ENCODE assay signal across 19 cellular contexts in genomic region chr22:40302149-40302548, GRCh38. TPM values are rescaled to one million over a fixed set of nuclear protein-coding genes. Genes with fewer than 3 reads are reported as not detected.
DNase-seq lines count a peak whose midpoint lies in the region; ATAC-seq, FAIRE-seq and TF ChIP-seq lines count a peak whose summit lies in the region.
"Had no signal": no experiment of that assay in that cellular context is flagged by ENCODE, and none has a peak within 500 bp of the region (broad histone marks: within the 10 kb centered on the region; RNA-seq: fewer than 3 reads in every experiment).

No MANE protein-coding gene starts in this region.

- H3K27ac Mint-ChIP-seq in activated CD4-positive, alpha-beta T cell treated with anti-CD3 and anti-CD28 coated beads for 36 hours: no peak overlapping the region
- H3K27ac Mint-ChIP-seq in activated CD4-positive, alpha-beta memory T cell treated with anti-CD3 and anti-CD28 coated beads for 36 hours: no peak overlapping the region
- H3K27ac Mint-ChIP-seq in activated CD4-positive, alpha-beta memory T cell treated with anti-CD3 and anti-CD28 coated beads, Interleukin-2, amount 10 ng/mL, durations not matched to agents 7 days and 5 days: no peak overlapping the region
- no peak overlapping the region for H3K27ac Mint-ChIP-seq in activated T-cell treated with anti-CD3 and anti-CD28 coated beads, Interleukin-2, amount 50 U/mL, for 72 hours
- H3K27ac Mint-ChIP-seq: B cell; CD4-positive, CD25-positive, alpha-beta regulatory T cell; CD8-positive, alpha-beta T cell had no signal

- H3K9me3 Mint-ChIP-seq in activated CD4-positive, alpha-beta T cell treated with anti-CD3 and anti-CD28 coated beads for 36 hours (ENCODE audit: low read depth): no peaks in the 10 kb centered on the region
- no peaks in the 10 kb centered on the region for H3K9me3 Mint-ChIP-seq in activated CD4-positive, alpha-beta memory T cell treated with anti-CD3 and anti-CD28 coated beads for 36 hours
- H3K9me3 Mint-ChIP-seq in activated CD4-positive, alpha-beta memory T cell treated with anti-CD3 and anti-CD28 coated beads, Interleukin-2, amount 10 ng/mL, durations not matched to agents 7 days and 5 days: no peaks in the 10 kb centered on the region
- no peaks in the 10 kb centered on the region for H3K9me3 Mint-ChIP-seq in activated T-cell treated with anti-CD3 and anti-CD28 coated beads, Interleukin-2, amount 50 U/mL, for 72 hours
- H3K9me3 Mint-ChIP-seq in activated T-cell treated with anti-CD3 and anti-CD28 coated beads, Interleukin-2, amount 50 U/mL, for 4 hours: no peaks in the 10 kb centered on the region
- H3K9me3 Mint-ChIP-seq: CD4-positive, CD25-positive, alpha-beta regulatory T cell; CD8-positive, alpha-beta T cell had no signal

- CTCF ChIA-PET in activated CD4-positive, alpha-beta T cell treated with anti-CD3 and anti-CD28 coated beads for 36 hours (lab: Charles Lee): interaction anchor here (0.6 to 1.0 kb wide), 2 partner anchors 46 to 50 kb away, joined by 3 read pairs; no protein-coding TSS in a partner anchor
- CTCF ChIA-PET in activated CD4-positive, alpha-beta memory T cell treated with anti-CD3 and anti-CD28 coated beads for 36 hours (lab: Charles Lee): no interaction called here
- CTCF ChIA-PET in activated CD4-positive, alpha-beta memory T cell treated with anti-CD3 and anti-CD28 coated beads, Interleukin-2, amount 10 ng/mL, durations not matched to agents 7 days and 5 days (lab: Charles Lee): interaction anchor here (0.7 kb wide), 1 partner anchor 60 kb away, joined by 3 read pairs; no protein-coding TSS in a partner anchor

- H3K4me1 Mint-ChIP-seq in activated CD4-positive, alpha-beta T cell treated with anti-CD3 and anti-CD28 coated beads for 36 hours: peaks cover 25% of the 10 kb centered on the region
- peaks cover 16% of the 10 kb centered on the region for H3K4me1 Mint-ChIP-seq in activated CD4-positive, alpha-beta memory T cell treated with anti-CD3 and anti-CD28 coated beads for 36 hours (ENCODE audit: low read depth)
- peaks cover 18% of the 10 kb centered on the region for H3K4me1 Mint-ChIP-seq in activated CD4-positive, alpha-beta memory T cell treated with anti-CD3 and anti-CD28 coated beads, Interleukin-2, amount 10 ng/mL, durations not matched to agents 7 days and 5 days
- peaks cover 26% of the 10 kb centered on the region for H3K4me1 Mint-ChIP-seq in activated T-cell treated with anti-CD3 and anti-CD28 coated beads, Interleukin-2, amount 50 U/mL, for 72 hours (ENCODE audit: low read depth)
- peaks cover 4% of the 10 kb centered on the region for H3K4me1 Mint-ChIP-seq in activated T-cell treated with anti-CD3 and anti-CD28 coated beads, Interleukin-2, amount 50 U/mL, for 4 hours (ENCODE audit: low read depth)
- H3K4me1 Mint-ChIP-seq: B cell had no signal

- intact Hi-C loops in activated CD4-positive, alpha-beta T cell treated with anti-CD3 and anti-CD28 coated beads for 36 hours (cut with DNase I, micrococcal nuclease): no loop called here
- intact Hi-C loops in activated CD4-positive, alpha-beta memory T cell treated with anti-CD3 and anti-CD28 coated beads for 36 hours (cut with micrococcal nuclease): no loop called here

- ATAC-seq in activated CD4-positive, alpha-beta T cell treated with anti-CD3 and anti-CD28 coated beads for 36 hours: no peak
- peak; percentile 24 to 43 for ATAC-seq in activated T-cell treated with anti-CD3 and anti-CD28 coated beads, Interleukin-2, amount 50 U/mL, for 72 hours (replicated peaks in 1 of 2)
- no peak for ATAC-seq in activated T-cell treated with anti-CD3 and anti-CD28 coated beads, Interleukin-2, amount 50 U/mL, for 4 hours
- ATAC-seq: CD8-positive, alpha-beta T cell had no signal

- H3K36me3 Mint-ChIP-seq in activated CD4-positive, alpha-beta T cell treated with anti-CD3 and anti-CD28 coated beads for 36 hours (ENCODE audit: low read depth): peaks cover 35% of the 10 kb centered on the region
- H3K36me3 Mint-ChIP-seq in activated CD4-positive, alpha-beta memory T cell treated with anti-CD3 and anti-CD28 coated beads for 36 hours: peaks cover 18% of the 10 kb centered on the region
- peaks cover 35% of the 10 kb centered on the region for H3K36me3 Mint-ChIP-seq in activated CD4-positive, alpha-beta memory T cell treated with anti-CD3 and anti-CD28 coated beads, Interleukin-2, amount 10 ng/mL, durations not matched to agents 7 days and 5 days (ENCODE audit: low read depth)
- peaks cover 6 to 21% of the 10 kb centered on the region in 2 donors for H3K36me3 Mint-ChIP-seq in activated T-cell treated with anti-CD3 and anti-CD28 coated beads, Interleukin-2, amount 50 U/mL, for 72 hours (ENCODE audit: insufficient read depth in 2 of 2)
- H3K36me3 Mint-ChIP-seq in activated T-cell treated with anti-CD3 and anti-CD28 coated beads, Interleukin-2, amount 50 U/mL, for 4 hours (ENCODE audit: insufficient read depth): peaks cover 27% of the 10 kb centered on the region

- TF ChIP-seq POLR2A in GM12892 (IDR thresholded peaks at IDR 0.05; ENCODE audit: low read depth, low read length): no peak

- no peaks in the 10 kb centered on the region for H3K27me3 Mint-ChIP-seq in activated CD4-positive, alpha-beta T cell treated with anti-CD3 and anti-CD28 coated beads for 36 hours
- no peaks in the 10 kb centered on the region for H3K27me3 Mint-ChIP-seq in activated CD4-positive, alpha-beta memory T cell treated with anti-CD3 and anti-CD28 coated beads for 36 hours
- no peaks in the 10 kb centered on the region for H3K27me3 Mint-ChIP-seq in activated CD4-positive, alpha-beta memory T cell treated with anti-CD3 and anti-CD28 coated beads, Interleukin-2, amount 10 ng/mL, durations not matched to agents 7 days and 5 days
- no peaks in the 10 kb centered on the region for H3K27me3 Mint-ChIP-seq in activated T-cell treated with anti-CD3 and anti-CD28 coated beads, Interleukin-2, amount 50 U/mL, for 72 hours (ENCODE audit: low read depth)
- H3K27me3 Mint-ChIP-seq in activated T-cell treated with anti-CD3 and anti-CD28 coated beads, Interleukin-2, amount 50 U/mL, for 4 hours (ENCODE audit: low read depth): no peaks in the 10 kb centered on the region
- H3K27me3 Mint-ChIP-seq: B cell; CD4-positive, CD25-positive, alpha-beta regulatory T cell had no signal

- DNase-seq in activated CD4-positive, alpha-beta T cell treated with anti-CD3 and anti-CD28 coated beads for 36 hours: peak; percentile 56
- no peak for DNase-seq in activated CD4-positive, alpha-beta T cell treated with anti-CD3 and anti-CD28 coated beads, Interleukin-2, amount 50 U/mL, for 4 hours
- peak; percentile 50 for DNase-seq in activated CD4-positive, alpha-beta memory T cell treated with anti-CD3 and anti-CD28 coated beads for 36 hours
- DNase-seq in activated CD4-positive, alpha-beta memory T cell treated with anti-CD3 and anti-CD28 coated beads, Interleukin-2, amount 10 ng/mL, durations not matched to agents 7 days and 5 days: no peak
- peak; percentile 39 to 44 for DNase-seq in activated T-cell treated with anti-CD3 and anti-CD28 coated beads, Interleukin-2, amount 50 U/mL, for 72 hours
- DNase-seq in activated T-cell treated with anti-CD3 and anti-CD28 coated beads, Interleukin-2, amount 50 U/mL, for 4 hours: no peak
- DNase-seq in GM12892 (ENCODE audit: insufficient read length) (no peak), OCI-M2 (lab: John Stamatoyannopoulos, UW; ENCODE audit: unreplicated experiment) (no peak)
- DNase-seq: Caco-2; CD4-positive, CD25-positive, alpha-beta regulatory T cell; CD8-positive, alpha-beta T cell; DMS153; DND-41; GM23248; H7; HCEC 1CT had no signal

- H3K4me3 Mint-ChIP-seq in activated CD4-positive, alpha-beta T cell treated with anti-CD3 and anti-CD28 coated beads for 36 hours: no peak overlapping the region
- no peak overlapping the region for H3K4me3 Mint-ChIP-seq in activated CD4-positive, alpha-beta memory T cell treated with anti-CD3 and anti-CD28 coated beads for 36 hours
- H3K4me3 Mint-ChIP-seq in activated CD4-positive, alpha-beta memory T cell treated with anti-CD3 and anti-CD28 coated beads, Interleukin-2, amount 10 ng/mL, durations not matched to agents 7 days and 5 days: no peak overlapping the region
- H3K4me3 Mint-ChIP-seq in activated T-cell treated with anti-CD3 and anti-CD28 coated beads, Interleukin-2, amount 50 U/mL, for 72 hours: no peak overlapping the region
- no peak overlapping the region for H3K4me3 Mint-ChIP-seq in activated T-cell treated with anti-CD3 and anti-CD28 coated beads, Interleukin-2, amount 50 U/mL, for 4 hours
- H3K4me3 Mint-ChIP-seq: B cell; CD4-positive, CD25-positive, alpha-beta regulatory T cell; CD8-positive, alpha-beta T cell had no signal

- POLR2A ChIA-PET in activated CD4-positive, alpha-beta T cell treated with anti-CD3 and anti-CD28 coated beads for 36 hours (lab: Charles Lee): no interaction called here
- POLR2A ChIA-PET in activated CD4-positive, alpha-beta memory T cell treated with anti-CD3 and anti-CD28 coated beads for 36 hours (lab: Charles Lee): no interaction called here
- POLR2A ChIA-PET in activated CD4-positive, alpha-beta memory T cell treated with anti-CD3 and anti-CD28 coated beads, Interleukin-2, amount 10 ng/mL, durations not matched to agents 7 days and 5 days (lab: Charles Lee): interaction anchor here (1.0 kb wide), 1 partner anchor 16 kb away, joined by 3 read pairs; no protein-coding TSS in a partner anchor

- FAIRE-seq in GM12892 (lab: Jason Lieb, UNC): peak; percentile 42
- FAIRE-seq: A204.1, H1 had no signal

RNA-seq across cellular contexts. Expression of gene ADSL, which starts 44.2 kb away (rescaled TPM):
- 100 to 1,000 TPM; 125 to 172 TPM for total RNA-seq in activated CD4-positive, alpha-beta T cell treated with anti-CD3 and anti-CD28 coated beads for 36 hours
- total RNA-seq in activated CD4-positive, alpha-beta memory T cell treated with anti-CD3 and anti-CD28 coated beads for 36 hours: 100 to 1,000 TPM; 143 to 146 TPM
- total RNA-seq in activated CD4-positive, alpha-beta memory T cell treated with anti-CD3 and anti-CD28 coated beads, Interleukin-2, amount 10 ng/mL, durations not matched to agents 7 days and 5 days: 100 to 1,000 TPM in 1 of 2 experiments, 10 to 100 TPM in 1; 95.0 to 105 TPM
- total RNA-seq in activated T-cell treated with anti-CD3 and anti-CD28 coated beads, Interleukin-2, amount 50 U/mL, for 72 hours: 100 to 1,000 TPM in 1 of 2 donors, 10 to 100 TPM in 1; 98.7 to 102 TPM
- 100 to 1,000 TPM; 183 to 218 (median 204) TPM for total RNA-seq in activated T-cell treated with anti-CD3 and anti-CD28 coated beads, Interleukin-2, amount 50 U/mL, for 4 hours
- 142 TPM for polyA plus RNA-seq in GM12892 (2012; ENCODE audit: missing spikeins)

Comparison
In these comparisons a context has a peak if more than half of its experiments do, and no peak if none do; other contexts are left out.
1. ATAC-seq: peak in activated T-cell treated with anti-CD3 and anti-CD28 coated beads, Interleukin-2, amount 50 U/mL, for 72 hours (2 of 2); none in activated CD4-positive, alpha-beta T cell treated with anti-CD3 and anti-CD28 coated beads for 36 hours (single experiment) and activated T-cell treated with anti-CD3 and anti-CD28 coated beads, Interleukin-2, amount 50 U/mL, for 4 hours (0 of 2).
2. DNase-seq: peak in activated CD4-positive, alpha-beta T cell treated with anti-CD3 and anti-CD28 coated beads for 36 hours (single experiment), activated CD4-positive, alpha-beta memory T cell treated with anti-CD3 and anti-CD28 coated beads for 36 hours (single experiment) and activated T-cell treated with anti-CD3 and anti-CD28 coated beads, Interleukin-2, amount 50 U/mL, for 72 hours (2 of 2); none in activated CD4-positive, alpha-beta T cell treated with anti-CD3 and anti-CD28 coated beads, Interleukin-2, amount 50 U/mL, for 4 hours (0 of 2), activated CD4-positive, alpha-beta memory T cell treated with anti-CD3 and anti-CD28 coated beads, Interleukin-2, amount 10 ng/mL, durations not matched to agents 7 days and 5 days (single experiment), activated T-cell treated with anti-CD3 and anti-CD28 coated beads, Interleukin-2, amount 50 U/mL, for 4 hours (single experiment), GM12892 (single experiment) and OCI-M2 (single experiment).